Comparison of ENCODE assay signal across 9 cellular contexts in the genomic region with DNA sequence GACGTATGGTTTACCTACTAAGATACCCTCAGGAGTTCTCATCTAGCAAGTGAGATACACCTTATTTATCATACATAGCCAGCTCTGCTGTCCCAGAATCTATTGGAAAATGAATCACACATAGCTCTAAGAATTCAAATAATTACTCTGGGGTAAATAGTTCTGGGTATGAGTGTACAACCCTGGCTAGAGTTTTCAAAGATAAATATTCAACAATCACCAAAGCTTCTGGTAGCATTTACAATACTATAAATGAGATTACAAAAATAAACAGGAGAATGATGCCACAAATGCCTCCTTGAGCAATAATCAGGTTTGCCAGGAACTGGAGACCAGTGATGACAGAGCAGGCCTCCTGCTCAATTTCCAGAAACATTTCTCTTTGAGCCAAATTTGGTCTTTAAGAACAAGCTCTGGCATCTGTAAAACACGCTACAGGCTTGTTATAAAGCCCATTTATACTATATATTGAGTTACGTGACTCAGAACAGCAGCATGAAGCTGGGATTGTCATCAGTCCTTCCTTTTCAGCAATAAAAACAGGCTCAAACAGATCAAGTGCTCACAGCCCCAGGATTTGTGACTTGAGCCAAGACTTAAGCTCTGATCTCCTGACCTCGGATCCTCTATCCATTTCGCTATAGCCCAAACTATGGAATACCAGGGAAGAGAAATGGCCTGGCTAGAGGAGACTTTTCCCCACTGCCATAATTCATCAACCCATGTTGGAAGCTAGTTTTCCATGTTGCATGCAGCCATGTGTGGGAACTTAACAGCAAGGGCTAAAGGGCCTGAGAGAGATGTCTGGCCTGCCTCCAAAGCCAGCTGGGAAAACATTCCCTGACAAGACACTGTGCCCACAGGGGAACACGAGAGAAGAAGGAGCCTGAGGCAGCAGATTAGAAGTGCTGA. TPM values are rescaled to one million over a fixed set of nuclear protein-coding genes. Genes with fewer than 3 reads are reported as not detected.
DNase-seq lines count a peak whose midpoint lies in the region; ATAC-seq and TF ChIP-seq lines count a peak whose summit lies in the region.
"Had no signal": no experiment of that assay in that cellular context is flagged by ENCODE, and none has a peak within 500 bp of the region (broad histone marks: within the 10 kb centered on the region; RNA-seq: fewer than 3 reads in every experiment).

No MANE protein-coding gene starts in this region.

- H3K79me2 ChIP-seq in Karpas-422 (ENCODE audit: low read length): peaks cover 100% of the 10 kb centered on the region

- H4K20me1 ChIP-seq in Karpas-422 (ENCODE audit: insufficient read depth, low read depth, low read length): no peaks in the 10 kb centered on the region

- H3K27ac ChIP-seq in 22Rv1: peak overlapping the region; percentile 36; the same call in 1 of the 2 replicates
- H3K27ac ChIP-seq in Karpas-422 (ENCODE audit: low read length): peak overlapping the region; percentile 98
- H3K27ac ChIP-seq in caudate nucleus (ENCODE audit: low read depth, low read length): peak overlapping the region; percentile 67

- no peaks in the 10 kb centered on the region for H3K27me3 ChIP-seq in Karpas-422 (ENCODE audit: low read length)

- peaks cover 41% of the 10 kb centered on the region for H3K36me3 ChIP-seq in Karpas-422 (ENCODE audit: insufficient read depth, low read length)

- no peak for TF ChIP-seq CTCF in 22Rv1 (IDR thresholded peaks at IDR 0.05)

- ATAC-seq in GM18505 (IDR thresholded peaks at IDR 0.05; ENCODE audit: unreplicated experiment): no peak
- ATAC-seq in HG02970 (IDR thresholded peaks at IDR 0.05; ENCODE audit: low FRiP score, unreplicated experiment): no peak
- no peak for ATAC-seq in HG03565 (IDR thresholded peaks at IDR 0.05; ENCODE audit: unreplicated experiment)

- H3K4me1 ChIP-seq in Karpas-422 (ENCODE audit: low read length): peaks cover 99% of the 10 kb centered on the region

- H3K4me2 ChIP-seq in Karpas-422 (ENCODE audit: low read depth, low read length, poor library complexity, severe bottlenecking): no peak overlapping the region

- H2AFZ ChIP-seq in Karpas-422 (ENCODE audit: low read length): no peak overlapping the region

- DNase-seq in Karpas-422: no peak
- DNase-seq in caudate nucleus (lab: John Stamatoyannopoulos, UW): peak in 34 of 61 donors; percentile 4 to 48 (median 15)
- peak; percentile 43 for DNase-seq in midbrain (lab: John Stamatoyannopoulos, UW)
- no peak for DNase-seq in NCI-H524 (lab: John Stamatoyannopoulos, UW)
- DNase-seq: activated CD4-positive, alpha-beta T cell treated with anti-CD3 and anti-CD28 coated beads, Interleukin-2, amount 10 ng/mL, durations not matched to agents 7 days and 5 days had no signal

- H3K4me3 ChIP-seq in Karpas-422 (ENCODE audit: low read length): no peak overlapping the region

- no peak for TF ChIP-seq POLR2A in GM18505 (IDR thresholded peaks at IDR 0.05; ENCODE audit: borderline replicate concordance, extremely low read depth, insufficient read depth, insufficient read length)

- no peaks in the 10 kb centered on the region for H3K9me3 ChIP-seq in Karpas-422 (ENCODE audit: low read length)

- H3K9ac ChIP-seq in Karpas-422 (ENCODE audit: low read length): peak overlapping the region; percentile 6; the same call in 1 of the 2 replicates

- H3K9me2 ChIP-seq in Karpas-422 (replicated peaks; ENCODE audit: insufficient read depth, low read length): no peaks in the 10 kb centered on the region

RNA-seq across cellular contexts. Expression of a gene that starts 19.7 kb away (rescaled TPM):
- total RNA-seq in Karpas-422 (2014; rRNA removed; shearing (Covaris generic); ENCODE audit: low replicate concordance): 66.5 and 66.7 TPM in 2 replicates

Comparison
In these comparisons a context has a peak if more than half of its experiments do, and no peak if none do; other contexts are left out.
1. H3K27ac ChIP-seq: peak in every context shown above with its lines; median percentile 98 in Karpas-422; 67 in caudate nucleus; 36 in 22Rv1.
2. DNase-seq: peak in caudate nucleus (34 of 61) and midbrain (single experiment); none in Karpas-422 (single experiment) and NCI-H524 (0 of 2).